8 cellular contexts compared by ENCODE assay signal in genomic region chr17:2025220-2025621, GRCh38. TPM values are rescaled to one million over a fixed set of nuclear protein-coding genes. Genes with fewer than 3 reads are reported as not detected.
DNase-seq lines count a peak whose midpoint lies in the region; ATAC-seq and TF ChIP-seq lines count a peak whose summit lies in the region.

RTN4RL1 (minus strand) TSS chr17:2025334; CDS start chr17:2024865, 469 bp downstream.

- H3K27me3 Mint-ChIP-seq in memory B cell: peaks cover 16% of the 10 kb centered on the region

- peaks cover 10% of the 10 kb centered on the region for H3K4me1 Mint-ChIP-seq in memory B cell

- ATAC-seq in memory B cell (ENCODE audit: low read depth) (peak; percentile 14), GM18907 (IDR thresholded peaks at IDR 0.05; ENCODE audit: unreplicated experiment) (no peak), HG03139 (IDR thresholded peaks at IDR 0.05; ENCODE audit: unreplicated experiment) (no peak)

- H3K4me3 Mint-ChIP-seq in memory B cell: peak within 1 kb of the TSS; percentile 87

- DNase-seq in G401 (ENCODE audit: low spot score): peak; percentile 90
- DNase-seq in NCI-H1930 (lab: John Stamatoyannopoulos, UW): peak; percentile 10 to 56
- peak; percentile 65 to 69 for DNase-seq in activated CD4-positive, alpha-beta T cell treated with anti-CD3 and anti-CD28 coated beads, Interleukin-2, amount 50 U/mL, for 48 hours
- DNase-seq in dorsolateral prefrontal cortex: peak in 9 of 10 donors; percentile 47 to 87 (median 81)
- peak in 1 of 2 donors; percentile 49 for DNase-seq in memory B cell (ENCODE audit: low spot score in 2 of 2)
- DNase-seq in stimulated activated CD8-positive, alpha-beta memory T cell treated with anti-CD3 and anti-CD28 coated beads, Interleukin-4, amount 100 ng/mL, for 24 hours (ENCODE audit: low read depth): peak; percentile 44

- intact Hi-C loops in dorsolateral prefrontal cortex (cut with DNase I): loop anchor here in 1 of 2 donors (2.0 kb wide), 1 partner anchor 112 kb away; no protein-coding TSS in a partner anchor

- in situ Hi-C loops in G401 (cut with HindIII; ENCODE audit: low sequenced_read_pairs): loop anchor here (25.0 kb wide), 1 partner anchor 138 kb away; no protein-coding TSS in a partner anchor

- H3K4me3 ChIP-seq in dorsolateral prefrontal cortex: peak within 1 kb of the TSS; percentile 33 to 83 (median 68)

- TF ChIP-seq CTCF in dorsolateral prefrontal cortex (IDR thresholded peaks at IDR 0.05 in 54 of 56, conservative IDR thresholded peaks at IDR 0.05 in 2 of 56; ENCODE audit: low read depth in 1 of 56, partially characterized antibody in 56 of 56): peak in 1 of 56 donors; percentile 6

- peaks cover 2% of the 10 kb centered on the region for H3K36me3 Mint-ChIP-seq in memory B cell

- no peaks in the 10 kb centered on the region for H3K9me3 Mint-ChIP-seq in memory B cell

- no peak within 1 kb of the TSS for H3K27ac Mint-ChIP-seq in memory B cell

- H3K27me3 ChIP-seq in dorsolateral prefrontal cortex: peaks cover 0 to 42% (median 4%) of the 10 kb centered on the region in 45 donors

- peak within 1 kb of the TSS in 55 of 59 donors; percentile 32 to 90 (median 76) for H3K27ac ChIP-seq in dorsolateral prefrontal cortex

RNA-seq across cellular contexts. Expression of gene RTN4RL1, which starts in this region (rescaled TPM):
- total RNA-seq in G401 (2014; rRNA removed; shearing (Covaris generic)): 65.0 and 65.6 TPM in 2 replicates
- 10 to 100 TPM in 119 of 120 experiments, 1 to 10 TPM in 1; 4.8 to 43.6 (median 22.0) TPM for total RNA-seq in dorsolateral prefrontal cortex
